12 cellular contexts compared by ENCODE assay signal in genomic region chr4:6761540-6762243, GRCh38. TPM values are rescaled to one million over a fixed set of nuclear protein-coding genes. Genes with fewer than 3 reads are reported as not detected.
DNase-seq lines count a peak whose midpoint lies in the region; ATAC-seq and TF ChIP-seq lines count a peak whose summit lies in the region.
"Had no signal": no experiment of that assay in that cellular context is flagged by ENCODE, and none has a peak within 500 bp of the region (broad histone marks: within the 10 kb centered on the region; RNA-seq: fewer than 3 reads in every experiment).

No MANE protein-coding gene starts in this region.

- H3K4me1 Mint-ChIP-seq in activated CD8-positive, alpha-beta T cell treated with anti-CD3 and anti-CD28 coated beads for 36 hours (ENCODE audit: low read depth) = peaks cover 19% of the 10 kb centered on the region
- H3K4me1 Mint-ChIP-seq: activated CD4-positive, alpha-beta T cell treated with anti-CD3 and anti-CD28 coated beads for 36 hours had no signal

- peak; percentile 59 for ATAC-seq in activated CD8-positive, alpha-beta T cell treated with anti-CD3 and anti-CD28 coated beads for 36 hours
- no peak for ATAC-seq in omental fat pad (ENCODE audit: low FRiP score)
- ATAC-seq in HG02885 (IDR thresholded peaks at IDR 0.05; ENCODE audit: poor library complexity, unreplicated experiment) = no peak
- ATAC-seq: activated CD4-positive, alpha-beta T cell treated with anti-CD3 and anti-CD28 coated beads for 36 hours had no signal

- intact Hi-C loops in activated CD8-positive, alpha-beta T cell treated with anti-CD3 and anti-CD28 coated beads for 36 hours (cut with micrococcal nuclease) = no loop called here
- intact Hi-C loops in head of caudate nucleus (cut with DNase I) = no loop called here
- intact Hi-C loops in posterior vena cava (cut with DNase I) = no loop called here

- H3K36me3 Mint-ChIP-seq in activated CD8-positive, alpha-beta T cell treated with anti-CD3 and anti-CD28 coated beads for 36 hours (ENCODE audit: low read depth) = no peaks in the 10 kb centered on the region
- H3K36me3 Mint-ChIP-seq: CD4-positive, CD25-positive, alpha-beta regulatory T cell had no signal

- H3K27ac Mint-ChIP-seq in activated CD8-positive, alpha-beta T cell treated with anti-CD3 and anti-CD28 coated beads for 36 hours = no peak overlapping the region
- H3K27ac Mint-ChIP-seq: activated CD4-positive, alpha-beta T cell treated with anti-CD3 and anti-CD28 coated beads for 36 hours had no signal

- TF ChIP-seq CTCF in activated CD8-positive, alpha-beta T cell treated with anti-CD3 and anti-CD28 coated beads for 36 hours (IDR thresholded peaks at IDR 0.05) = no peak
- TF ChIP-seq CTCF in omental fat pad (IDR thresholded peaks at IDR 0.05) = no peak

- DNase-seq in M059J (ENCODE audit: low read depth) (peak; percentile 42), head of caudate nucleus (peak; percentile 47 to 89 (median 72)), posterior vena cava (ENCODE audit: low spot score) (peak; percentile 72), omental fat pad (ENCODE audit: low spot score) (no peak), NCI-H1436 treated with DMSO at 0.1 percent for 48 hours (lab: John Stamatoyannopoulos, UW) (no peak), COR-L47 (lab: John Stamatoyannopoulos, UW) (no peak)
- peak; percentile 34 for DNase-seq in activated CD8-positive, alpha-beta T cell treated with anti-CD3 and anti-CD28 coated beads for 36 hours
- DNase-seq: activated CD4-positive, alpha-beta T cell treated with anti-CD3 and anti-CD28 coated beads for 36 hours; CD4-positive, CD25-positive, alpha-beta regulatory T cell; NCI-H1436; ovary had no signal

- no peak overlapping the region for H3K4me3 Mint-ChIP-seq in activated CD8-positive, alpha-beta T cell treated with anti-CD3 and anti-CD28 coated beads for 36 hours
- H3K4me3 Mint-ChIP-seq: activated CD4-positive, alpha-beta T cell treated with anti-CD3 and anti-CD28 coated beads for 36 hours had no signal

- POLR2A ChIA-PET in activated CD8-positive, alpha-beta T cell treated with anti-CD3 and anti-CD28 coated beads for 36 hours (lab: Charles Lee) = interaction anchor here (0.6 kb wide), 2 partner anchors 21 to 32 kb away, joined by 3 read pairs; no protein-coding TSS in a partner anchor

- no peaks in the 10 kb centered on the region for H3K9me3 Mint-ChIP-seq in activated CD8-positive, alpha-beta T cell treated with anti-CD3 and anti-CD28 coated beads for 36 hours
- H3K9me3 Mint-ChIP-seq: CD4-positive, CD25-positive, alpha-beta regulatory T cell had no signal

- CTCF ChIA-PET in activated CD8-positive, alpha-beta T cell treated with anti-CD3 and anti-CD28 coated beads for 36 hours (lab: Charles Lee) = interaction anchor here (0.7 to 1.1 kb wide), 3 partner anchors 22 to 205 kb away, joined by 3 read pairs; no protein-coding TSS in a partner anchor

- H3K27me3 Mint-ChIP-seq in activated CD8-positive, alpha-beta T cell treated with anti-CD3 and anti-CD28 coated beads for 36 hours = no peaks in the 10 kb centered on the region
- H3K27me3 Mint-ChIP-seq: activated CD4-positive, alpha-beta T cell treated with anti-CD3 and anti-CD28 coated beads for 36 hours had no signal

RNA-seq across cellular contexts. Expression of gene KIAA0232, which starts 20.8 kb away (rescaled TPM):
- total RNA-seq in M059J (2014; rRNA removed; shearing (Covaris generic)) = 14.3 and 18.5 TPM in 2 replicates
- total RNA-seq in activated CD8-positive, alpha-beta T cell treated with anti-CD3 and anti-CD28 coated beads for 36 hours = 10 to 100 TPM; 12.8 to 13.3 TPM
- total RNA-seq in posterior vena cava (10 to 100 TPM; 29.1 to 32.9 TPM), omental fat pad (10 to 100 TPM; 26.4 to 29.8 (median 27.0) TPM)

RNA-seq across cellular contexts. Expression of gene BLOC1S4, which starts 45.7 kb away (rescaled TPM):
- 15.4 and 18.9 TPM in 2 replicates for total RNA-seq in M059J (2014; rRNA removed; shearing (Covaris generic))
- 10 to 100 TPM; 19.1 to 21.8 TPM for total RNA-seq in activated CD8-positive, alpha-beta T cell treated with anti-CD3 and anti-CD28 coated beads for 36 hours
- total RNA-seq in posterior vena cava = 1 to 10 TPM; 8.3 to 9.7 TPM
- 10 to 100 TPM; 12.3 to 23.3 (median 13.9) TPM for total RNA-seq in omental fat pad

RNA-seq across cellular contexts. Expression of gene MRFAP1L1, which starts 52.0 kb away (rescaled TPM):
- total RNA-seq in M059J (2014; rRNA removed; shearing (Covaris generic)) = 56.0 and 81.2 TPM in 2 replicates
- 10 to 100 TPM; 36.7 to 39.2 TPM for total RNA-seq in activated CD8-positive, alpha-beta T cell treated with anti-CD3 and anti-CD28 coated beads for 36 hours
- 10 to 100 TPM; 35.9 to 43.8 TPM for total RNA-seq in posterior vena cava
- total RNA-seq in omental fat pad = 10 to 100 TPM; 42.7 to 56.3 (median 45.9) TPM

Comparison
In these comparisons a context has a peak if more than half of its experiments do, and no peak if none do; other contexts are left out.
1. DNase-seq: peak in M059J (single experiment), activated CD8-positive, alpha-beta T cell treated with anti-CD3 and anti-CD28 coated beads for 36 hours (single experiment), head of caudate nucleus (42 of 42) and posterior vena cava (single experiment); none in omental fat pad (single experiment), NCI-H1436 treated with DMSO at 0.1 percent for 48 hours (single experiment) and COR-L47 (single experiment).